In the genomic region with DNA sequence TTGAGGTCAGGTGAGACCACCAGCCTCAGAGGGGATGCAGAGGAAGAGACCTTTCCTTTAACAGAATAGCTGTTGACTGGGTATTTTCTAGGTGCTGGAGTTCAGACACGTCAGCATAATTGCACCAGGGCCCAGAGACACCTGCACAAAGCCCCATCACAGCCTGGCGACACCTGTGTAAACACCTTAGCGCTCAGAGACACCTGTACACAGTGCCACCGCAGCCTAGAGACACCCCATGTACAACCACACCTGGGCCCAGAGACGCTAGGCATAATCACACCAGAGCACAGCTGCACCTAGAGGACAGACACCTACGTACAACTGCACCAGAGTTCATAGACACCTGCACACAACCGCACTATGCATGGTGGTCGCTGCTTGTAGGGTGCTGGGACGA, we compare ENCODE assay signal across 9 cellular contexts. TPM values are rescaled to one million over a fixed set of nuclear protein-coding genes. Genes with fewer than 3 reads are reported as not detected.
A peak's percentile ranks its signal among the peaks of the same experiment; 100 is the strongest.
DNase-seq lines count a peak whose midpoint lies in the region; ATAC-seq and TF ChIP-seq lines count a peak whose summit lies in the region.
"Had no signal": no experiment of that assay in that cellular context is flagged by ENCODE, and none has a peak within 500 bp of the region (broad histone marks: within the 10 kb centered on the region; RNA-seq: fewer than 3 reads in every experiment).

No MANE protein-coding gene starts in this region.

- no peak for ATAC-seq in activated naive CD8-positive, alpha-beta T cell treated with anti-CD3 and anti-CD28 coated beads, Interleukin-2, amount 10 ng/mL, durations not matched to agents 7 days and 5 days (ENCODE audit: low read depth)
- ATAC-seq in naive B cell (ENCODE audit: low read depth in 2 of 2) (no peak), HG02840 (IDR thresholded peaks at IDR 0.05; ENCODE audit: low FRiP score, unreplicated experiment) (no peak), HG02973 (IDR thresholded peaks at IDR 0.05; ENCODE audit: unreplicated experiment) (no peak)

- H3K27me3 Mint-ChIP-seq in Calu3 (ENCODE audit: unreplicated experiment) = no peaks in the 10 kb centered on the region
- H3K27me3 Mint-ChIP-seq in activated naive CD8-positive, alpha-beta T cell treated with anti-CD3 and anti-CD28 coated beads, Interleukin-2, amount 10 ng/mL, durations not matched to agents 7 days and 5 days = no peaks in the 10 kb centered on the region
- no peaks in the 10 kb centered on the region for H3K27me3 Mint-ChIP-seq in naive B cell

- H3K4me3 Mint-ChIP-seq in Calu3 (ENCODE audit: low read depth, unreplicated experiment) (peak overlapping the region; percentile 71), naive B cell (peak overlapping the region; percentile 62 to 87 (median 68))
- H3K4me3 Mint-ChIP-seq in activated naive CD8-positive, alpha-beta T cell treated with anti-CD3 and anti-CD28 coated beads, Interleukin-2, amount 10 ng/mL, durations not matched to agents 7 days and 5 days = peak overlapping the region; percentile 84

- H3K27ac ChIP-seq in KOPT-K1 (ENCODE audit: low read depth, low read length, poor library complexity, severe bottlenecking) = peak overlapping the region; percentile 94

- CTCF ChIA-PET in Calu3 (lab: Charles Lee) = no interaction called here

- H3K4me1 Mint-ChIP-seq in Calu3 (ENCODE audit: low read depth, unreplicated experiment) (peaks cover 16% of the 10 kb centered on the region), naive B cell (peaks cover 10 to 16% (median 14%) of the 10 kb centered on the region in 3 donors)
- H3K4me1 Mint-ChIP-seq in activated naive CD8-positive, alpha-beta T cell treated with anti-CD3 and anti-CD28 coated beads, Interleukin-2, amount 10 ng/mL, durations not matched to agents 7 days and 5 days = peaks cover 23% of the 10 kb centered on the region

- no peak for TF ChIP-seq CTCF in Calu3 (IDR thresholded peaks at IDR 0.05; ENCODE audit: unreplicated experiment)

- no peaks in the 10 kb centered on the region for H3K9me3 Mint-ChIP-seq in Calu3 (ENCODE audit: low read depth, unreplicated experiment)
- no peaks in the 10 kb centered on the region for H3K9me3 Mint-ChIP-seq in activated naive CD8-positive, alpha-beta T cell treated with anti-CD3 and anti-CD28 coated beads, Interleukin-2, amount 10 ng/mL, durations not matched to agents 7 days and 5 days
- no peaks in the 10 kb centered on the region for H3K9me3 Mint-ChIP-seq in naive B cell

- H3K9me3 ChIP-seq in KOPT-K1 (ENCODE audit: insufficient read depth, low read length, poor library complexity, severe bottlenecking) = no peaks in the 10 kb centered on the region

- H3K36me3 Mint-ChIP-seq in Calu3 (ENCODE audit: insufficient read depth, unreplicated experiment) = peaks cover 26% of the 10 kb centered on the region
- H3K36me3 Mint-ChIP-seq in activated naive CD8-positive, alpha-beta T cell treated with anti-CD3 and anti-CD28 coated beads, Interleukin-2, amount 10 ng/mL, durations not matched to agents 7 days and 5 days = peaks cover 24% of the 10 kb centered on the region
- peaks cover 1 to 8% of the 10 kb centered on the region in 2 donors for H3K36me3 Mint-ChIP-seq in naive B cell

- POLR2A ChIA-PET in activated naive CD8-positive, alpha-beta T cell treated with anti-CD3 and anti-CD28 coated beads, Interleukin-2, amount 10 ng/mL, durations not matched to agents 7 days and 5 days (lab: Charles Lee) = interaction anchor here (1.3 kb wide), 1 partner anchor 462 kb away, joined by 3 read pairs; no protein-coding TSS in a partner anchor

- no peak for DNase-seq in Calu3
- no peak for DNase-seq in activated naive CD8-positive, alpha-beta T cell treated with anti-CD3 and anti-CD28 coated beads, Interleukin-2, amount 10 ng/mL, durations not matched to agents 7 days and 5 days
- no peak for DNase-seq in naive B cell
- DNase-seq in amniotic stem cell (lab: John Stamatoyannopoulos, UW) = no peak
- no peak for DNase-seq in retina
- DNase-seq: head of caudate nucleus had no signal

- intact Hi-C loops in Calu3 (cut with micrococcal nuclease; ENCODE audit: unreplicated experiment) = no loop called here

- H3K36me3 ChIP-seq in KOPT-K1 (ENCODE audit: insufficient read depth, low read length) = peaks cover 64% of the 10 kb centered on the region

- H3K27ac Mint-ChIP-seq in Calu3 (ENCODE audit: unreplicated experiment) (no peak overlapping the region), naive B cell (peak overlapping the region in 1 of 6 donors; percentile 42)
- H3K27ac Mint-ChIP-seq in activated naive CD8-positive, alpha-beta T cell treated with anti-CD3 and anti-CD28 coated beads, Interleukin-2, amount 10 ng/mL, durations not matched to agents 7 days and 5 days = peak overlapping the region; percentile 76

- TSS peak; percentile 54 for BruUV-seq in Calu3 (replicated peaks; lab: Mats Ljungman, UMichigan)

RNA-seq across cellular contexts. Expression of gene TRIP13, which starts 1.0 kb away (rescaled TPM):
- 25.8 and 29.9 TPM in 2 replicates for total RNA-seq in Calu3 (2022)
- total RNA-seq in activated naive CD8-positive, alpha-beta T cell treated with anti-CD3 and anti-CD28 coated beads, Interleukin-2, amount 10 ng/mL, durations not matched to agents 7 days and 5 days = 10 to 100 TPM; 18.3 to 20.9 TPM
- 1 to 10 TPM in 5 of 6 donors, not detected in 1; 1.2 to 3.1 (median 1.8) TPM for polyA plus RNA-seq in naive B cell (ENCODE audit: low read depth in 6 of 6)

RNA-seq across cellular contexts. Expression of gene BRD9, which starts 1.1 kb away (rescaled TPM):
- total RNA-seq in Calu3 (2022) = 62.8 and 64.1 TPM in 2 replicates
- total RNA-seq in activated naive CD8-positive, alpha-beta T cell treated with anti-CD3 and anti-CD28 coated beads, Interleukin-2, amount 10 ng/mL, durations not matched to agents 7 days and 5 days = 10 to 100 TPM; 63.5 to 65.6 TPM
- polyA plus RNA-seq in naive B cell (ENCODE audit: low read depth in 6 of 6) = 10 to 100 TPM in 4 of 6 donors, 1 to 10 TPM in 2; 5.6 to 16.2 (median 12.5) TPM

RNA-seq across cellular contexts. Expression of gene ZDHHC11, which starts 42.9 kb away (rescaled TPM):
- 53.7 and 60.8 TPM in 2 replicates for total RNA-seq in Calu3 (2022)
- total RNA-seq in activated naive CD8-positive, alpha-beta T cell treated with anti-CD3 and anti-CD28 coated beads, Interleukin-2, amount 10 ng/mL, durations not matched to agents 7 days and 5 days = 10 to 100 TPM; 10.2 to 12.8 TPM
- polyA plus RNA-seq in naive B cell (ENCODE audit: low read depth in 6 of 6) = not detected
